ENCODE assay signal across 25 cellular contexts in the genomic region with DNA sequence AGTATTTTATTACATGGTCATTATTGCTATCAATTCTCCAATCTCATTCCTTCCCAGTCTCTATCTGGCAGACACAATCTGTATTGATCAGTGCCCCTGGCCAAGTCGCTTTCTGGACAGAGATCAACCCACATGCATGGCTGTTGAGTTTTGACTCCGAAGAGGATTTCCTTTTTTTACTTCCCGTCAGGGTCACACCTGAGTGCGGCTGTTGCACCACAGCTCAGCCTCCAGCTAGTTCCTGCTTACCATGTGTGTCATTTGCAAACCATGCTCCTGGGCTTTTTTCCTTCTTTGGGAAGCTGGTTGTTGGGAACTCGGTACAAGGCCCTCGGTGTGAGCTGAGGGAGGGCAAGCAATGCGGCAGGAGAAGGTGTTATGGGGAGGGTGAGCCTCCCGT. TPM values are rescaled to one million over a fixed set of nuclear protein-coding genes. Genes with fewer than 3 reads are reported as not detected.
DNase-seq lines count a peak whose midpoint lies in the region; ATAC-seq and TF ChIP-seq lines count a peak whose summit lies in the region.
"Had no signal": no experiment of that assay in that cellular context is flagged by ENCODE, and none has a peak within 500 bp of the region (broad histone marks: within the 10 kb centered on the region; RNA-seq: fewer than 3 reads in every experiment).

No MANE protein-coding gene starts in this region.

- intact Hi-C loops in vagina (cut with DNase I) (no loop called here), right cardiac atrium (cut with DNase I) (no loop called here)

- H3K36me3 Mint-ChIP-seq in activated CD4-positive, alpha-beta T cell treated with anti-CD3 and anti-CD28 coated beads, Interleukin-2, amount 10 ng/mL, durations not matched to agents 7 days and 5 days (ENCODE audit: low read depth), result peaks cover 13% of the 10 kb centered on the region
- H3K36me3 Mint-ChIP-seq in memory B cell, result peaks cover 5% of the 10 kb centered on the region

- H3K27me3 ChIP-seq in vagina, result no peaks in the 10 kb centered on the region
- no peaks in the 10 kb centered on the region for H3K27me3 ChIP-seq in right cardiac atrium (ENCODE audit: control insufficient read depth, insufficient read depth)

- H3K4me3 ChIP-seq in coronary artery (no peak overlapping the region), vagina (no peak overlapping the region), right cardiac atrium (ENCODE audit: low read length) (no peak overlapping the region)
- H3K4me3 ChIP-seq: GM23248 had no signal

- no peaks in the 10 kb centered on the region for H3K9me3 ChIP-seq in vagina
- no peaks in the 10 kb centered on the region for H3K9me3 ChIP-seq in right cardiac atrium (ENCODE audit: control insufficient read depth, low read length)
- H3K9me3 ChIP-seq: SK-N-SH had no signal

- TF ChIP-seq POLR2A in vagina (IDR thresholded peaks at IDR 0.05), result no peak

- H3K4me1 ChIP-seq in vagina (no peaks in the 10 kb centered on the region), right cardiac atrium (ENCODE audit: control insufficient read depth, insufficient read depth, low read length) (no peaks in the 10 kb centered on the region)

- WGBS in right cardiac atrium, result 63% methylated on average over 8 of the region's 8 CpGs

- H3K4me1 Mint-ChIP-seq in activated CD4-positive, alpha-beta T cell treated with anti-CD3 and anti-CD28 coated beads, Interleukin-2, amount 10 ng/mL, durations not matched to agents 7 days and 5 days, result peaks cover 6% of the 10 kb centered on the region
- H3K4me1 Mint-ChIP-seq in memory B cell, result peaks cover 8% of the 10 kb centered on the region

- peaks cover 0 to 20% of the 10 kb centered on the region in 2 donors for H3K36me3 ChIP-seq in vagina

- peak; percentile 73 for ATAC-seq in memory B cell (ENCODE audit: low read depth)
- no peak for ATAC-seq in right cardiac atrium
- ATAC-seq in HG02973 (IDR thresholded peaks at IDR 0.05; ENCODE audit: unreplicated experiment), result no peak
- ATAC-seq: Panc1 had no signal

- H3K27ac Mint-ChIP-seq in activated CD4-positive, alpha-beta T cell treated with anti-CD3 and anti-CD28 coated beads, Interleukin-2, amount 10 ng/mL, durations not matched to agents 7 days and 5 days, result peak overlapping the region; percentile 13
- no peak overlapping the region for H3K27ac Mint-ChIP-seq in memory B cell
- H3K27ac Mint-ChIP-seq: H9, HFFc6, IgD-negative memory B cell had no signal

- H3K27me3 Mint-ChIP-seq in activated CD4-positive, alpha-beta T cell treated with anti-CD3 and anti-CD28 coated beads, Interleukin-2, amount 10 ng/mL, durations not matched to agents 7 days and 5 days, result no peaks in the 10 kb centered on the region
- peaks cover 4% of the 10 kb centered on the region for H3K27me3 Mint-ChIP-seq in memory B cell
- H3K27me3 Mint-ChIP-seq: IgD-negative memory B cell had no signal

- CTCF ChIA-PET in activated CD4-positive, alpha-beta T cell treated with anti-CD3 and anti-CD28 coated beads, Interleukin-2, amount 10 ng/mL, durations not matched to agents 7 days and 5 days (lab: Charles Lee), result no interaction called here

- POLR2A ChIA-PET in activated CD4-positive, alpha-beta T cell treated with anti-CD3 and anti-CD28 coated beads, Interleukin-2, amount 10 ng/mL, durations not matched to agents 7 days and 5 days (lab: Charles Lee), result no interaction called here

- TF ChIP-seq CTCF in coronary artery (IDR thresholded peaks at IDR 0.05) (no peak), vagina (IDR thresholded peaks at IDR 0.05) (no peak)

- DNase-seq in activated CD4-positive, alpha-beta T cell treated with anti-CD3 and anti-CD28 coated beads, Interleukin-2, amount 10 ng/mL, durations not matched to agents 7 days and 5 days, result no peak
- no peak for DNase-seq in activated CD4-positive, alpha-beta T cell treated with anti-CD3 and anti-CD28 coated beads for 4 hours
- DNase-seq in coronary artery (ENCODE audit: low spot score) (peak; percentile 7), memory B cell (ENCODE audit: low spot score in 2 of 2) (no peak), vagina (ENCODE audit: extremely low spot score in 2 of 2) (peak; percentile 37 to 47), right cardiac atrium (no peak), NCI-H2196 (lab: John Stamatoyannopoulos, UW; ENCODE audit: unreplicated experiment) (no peak)
- DNase-seq: 8988T, GDM1, GM23248, H9, HFFc6, NCI-H1105, NCI-H146, NCI-H2029, NCI-H226, NCI-H510A treated with DMSO at 0.1 percent for 48 hours, NCI-H748 treated with DMSO at 0.1 percent for 48 hours, SIG-M5, SK-N-SH had no signal

- H3K27ac ChIP-seq in coronary artery (no peak overlapping the region), vagina (no peak overlapping the region), right cardiac atrium (ENCODE audit: low read length) (no peak overlapping the region)
- H3K27ac ChIP-seq: C4-2B, GM23248 had no signal

- H3K4me3 Mint-ChIP-seq in activated CD4-positive, alpha-beta T cell treated with anti-CD3 and anti-CD28 coated beads, Interleukin-2, amount 10 ng/mL, durations not matched to agents 7 days and 5 days, result no peak overlapping the region
- H3K4me3 Mint-ChIP-seq in memory B cell, result no peak overlapping the region
- H3K4me3 Mint-ChIP-seq: H9, HFFc6 had no signal

- no peaks in the 10 kb centered on the region for H3K9me3 Mint-ChIP-seq in activated CD4-positive, alpha-beta T cell treated with anti-CD3 and anti-CD28 coated beads, Interleukin-2, amount 10 ng/mL, durations not matched to agents 7 days and 5 days
- peaks cover 2% of the 10 kb centered on the region for H3K9me3 Mint-ChIP-seq in memory B cell
- H3K9me3 Mint-ChIP-seq: HFFc6, IgD-negative memory B cell had no signal

RNA-seq across cellular contexts. Expression of a gene that starts 11.7 kb away (rescaled TPM):
- 10 to 100 TPM; 46.3 to 54.2 TPM for total RNA-seq in activated CD4-positive, alpha-beta T cell treated with anti-CD3 and anti-CD28 coated beads, Interleukin-2, amount 10 ng/mL, durations not matched to agents 7 days and 5 days
- total RNA-seq in vagina, result 116 TPM
- total RNA-seq in right cardiac atrium, result 100 to 1,000 TPM in 3 of 4 donors, 10 to 100 TPM in 1; 97.3 to 134 (median 111) TPM
- polyA plus RNA-seq in right cardiac atrium, result 115 TPM

RNA-seq across cellular contexts. Expression of a gene that starts 21.1 kb away (rescaled TPM):
- not detected for total RNA-seq in activated CD4-positive, alpha-beta T cell treated with anti-CD3 and anti-CD28 coated beads, Interleukin-2, amount 10 ng/mL, durations not matched to agents 7 days and 5 days
- total RNA-seq in vagina, result not detected
- not detected for total RNA-seq in right cardiac atrium
- not detected for polyA plus RNA-seq in right cardiac atrium
- total RNA-seq: Daoy, GM23248, H9, HFFc6 had no signal
- polyA plus RNA-seq: GM23248, IgD-negative memory B cell, SK-N-SH had no signal

Comparison
In these comparisons a context has a peak if more than half of its experiments do, and no peak if none do; other contexts are left out.
1. DNase-seq: peak in coronary artery (single experiment) and vagina (2 of 2); none in activated CD4-positive, alpha-beta T cell treated with anti-CD3 and anti-CD28 coated beads, Interleukin-2, amount 10 ng/mL, durations not matched to agents 7 days and 5 days (single experiment), activated CD4-positive, alpha-beta T cell treated with anti-CD3 and anti-CD28 coated beads for 4 hours (0 of 2), memory B cell (0 of 2), right cardiac atrium (0 of 3) and NCI-H2196 (single experiment).